27 cellular contexts compared by ENCODE assay signal in genomic region chr5:103357636-103358035, GRCh38.
"Had no signal": no experiment of that assay in that cellular context is flagged by ENCODE, and none has a peak within 500 bp of the region (broad histone marks: within the 10 kb centered on the region; RNA-seq: fewer than 3 reads in every experiment).

No MANE protein-coding gene starts in this region.

- H3K4me3 ChIP-seq: adrenal gland, body of pancreas, cardiac muscle cell, colonic mucosa, gastroesophageal sphincter, hepatocyte, ovary, right lobe of liver, skin epidermis, testis, transverse colon had no signal

- H3K36me3 ChIP-seq: adrenal gland, cardiac muscle cell, colonic mucosa, gastroesophageal sphincter, ovary, right lobe of liver, transverse colon had no signal

- DNase-seq: activated CD4-positive, alpha-beta T cell treated with anti-CD3 and anti-CD28 coated beads for 4 hours; activated CD4-positive, alpha-beta T cell treated with anti-CD3 and anti-CD28 coated beads, Interleukin-2, amount 50 U/mL, for 4 hours; activated effector memory CD4-positive, alpha-beta T cell treated with Interleukin-2 at 50 U/mL for 16 hours; activated naive CD4-positive, alpha-beta T cell treated with Interleukin-2 at 50 U/mL for 16 hours; activated naive CD8-positive, alpha-beta T cell treated with anti-CD3 and anti-CD28 coated beads for 36 hours; adrenal gland; aorta; body of pancreas; cerebellar nuclear complex; colonic mucosa; effector CD8-positive, alpha-beta T cell; erythroblast; islet precursor cell; naive thymus-derived CD4-positive, alpha-beta T cell; ovary; right lobe of liver; stimulated activated CD4-positive, alpha-beta T cell treated with anti-CD3 and anti-CD28 coated beads, Interleukin-12 subunit alpha, Interleukin-12 subunit beta, amount 100 ng/mL, for 4 hours; stimulated activated CD4-positive, alpha-beta T cell treated with anti-CD3 and anti-CD28 coated beads, Interleukin-4, amount 100 ng/mL, for 1 hour; stimulated activated naive CD8-positive, alpha-beta T cell treated with anti-CD3 and anti-CD28 coated beads, Interleukin-15, Interleukin-2, amounts not matched to agents 100 U/mL and 50 U/mL, for 24 hours; testis; transverse colon had no signal

- H3K9me3 ChIP-seq: adrenal gland, colonic mucosa, gastroesophageal sphincter, ovary, right lobe of liver, testis, transverse colon had no signal

- H3K4me2 ChIP-seq: hepatocyte had no signal

- H3K4me1 ChIP-seq: adrenal gland, body of pancreas, colonic mucosa, gastroesophageal sphincter, right lobe of liver, testis, transverse colon had no signal

- FAIRE-seq: endometrium, urothelium cell line had no signal

- H3K27ac ChIP-seq: adrenal gland, cardiac muscle cell, colonic mucosa, gastroesophageal sphincter, hepatocyte, ovary, right lobe of liver, skin epidermis, testis, transverse colon had no signal

- H3K27me3 ChIP-seq: adrenal gland, body of pancreas, cardiac muscle cell, colonic mucosa, gastroesophageal sphincter, hepatocyte, ovary, right lobe of liver, testis, transverse colon had no signal
